33 cellular contexts compared by ENCODE assay signal in the genomic region with DNA sequence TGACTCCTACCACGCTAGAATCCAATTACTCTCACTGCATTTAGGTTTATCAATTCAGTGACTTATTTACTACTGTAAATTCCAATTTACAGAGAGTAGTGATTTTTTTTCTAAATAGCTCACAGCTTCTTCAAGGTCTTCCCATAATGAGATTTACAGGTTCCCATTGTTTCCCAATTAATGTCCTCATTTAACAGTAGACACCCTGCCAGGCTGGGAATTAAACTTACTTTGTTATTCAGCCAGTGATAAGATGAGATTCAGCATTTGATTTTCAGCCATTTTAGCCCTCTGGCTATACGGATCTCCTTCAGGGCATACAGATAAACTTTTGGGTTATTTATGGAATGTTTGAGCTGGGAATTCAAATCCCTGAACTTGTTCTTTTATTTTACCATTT.
"Had no signal": no experiment of that assay in that cellular context is flagged by ENCODE, and none has a peak within 500 bp of the region (broad histone marks: within the 10 kb centered on the region; RNA-seq: fewer than 3 reads in every experiment).

No MANE protein-coding gene starts in this region.

- H3K4me3 Mint-ChIP-seq: activated CD4-positive, alpha-beta memory T cell treated with anti-CD3 and anti-CD28 coated beads for 36 hours; activated CD4-positive, alpha-beta T cell treated with anti-CD3 and anti-CD28 coated beads for 36 hours; activated CD4-positive, alpha-beta T cell treated with anti-CD3 and anti-CD28 coated beads, Interleukin-2, amount 10 ng/mL, durations not matched to agents 24 days and 14 days; activated CD8-positive, alpha-beta memory T cell treated with anti-CD3 and anti-CD28 coated beads, Interleukin-2, amount 10 ng/mL, durations not matched to agents 7 days and 5 days; activated CD8-positive, alpha-beta T cell treated with anti-CD3 and anti-CD28 coated beads, Interleukin-2, amount 10 ng/mL, durations not matched to agents 7 days and 5 days; activated naive CD4-positive, alpha-beta T cell treated with anti-CD3 and anti-CD28 coated beads for 36 hours; activated naive CD4-positive, alpha-beta T cell treated with anti-CD3 and anti-CD28 coated beads, Interleukin-2, amount 50 U/mL, for 24 hours; activated naive CD8-positive, alpha-beta T cell treated with anti-CD3 and anti-CD28 coated beads for 36 hours; activated T-helper 1 cell treated with anti-CD3 and anti-CD28 coated beads, Interleukin-12 subunit alpha, Interleukin-12 subunit beta, Interleukin-2, Interleukin-4 antibody, amounts not matched to agents 30 ng/mL and 10 ng/mL and 1 ng/mL, durations not matched to agents 14 hours and 24 hours and 36 hours; effector memory CD8-positive, alpha-beta T cell; T-helper 17 cell; T-helper 2 cell treated with Interferon-gamma antibody and Interleukin-4, amounts not matched to agents 5 μg/mL and 100 μg/mL, for 36 hours had no signal

- H3K27me3 ChIP-seq: brain microvascular endothelial cell, esophagus squamous epithelium, gastroesophageal sphincter, heart right ventricle had no signal

- H3K27ac Mint-ChIP-seq: activated CD4-positive, alpha-beta memory T cell treated with anti-CD3 and anti-CD28 coated beads for 36 hours; activated CD4-positive, alpha-beta T cell treated with anti-CD3 and anti-CD28 coated beads for 36 hours; activated CD4-positive, alpha-beta T cell treated with anti-CD3 and anti-CD28 coated beads, Interleukin-2, amount 10 ng/mL, durations not matched to agents 24 days and 14 days; activated CD8-positive, alpha-beta memory T cell treated with anti-CD3 and anti-CD28 coated beads, Interleukin-2, amount 10 ng/mL, durations not matched to agents 7 days and 5 days; activated CD8-positive, alpha-beta T cell treated with anti-CD3 and anti-CD28 coated beads, Interleukin-2, amount 10 ng/mL, durations not matched to agents 7 days and 5 days; activated naive CD4-positive, alpha-beta T cell treated with anti-CD3 and anti-CD28 coated beads for 36 hours; activated naive CD4-positive, alpha-beta T cell treated with anti-CD3 and anti-CD28 coated beads, Interleukin-2, amount 50 U/mL, for 24 hours; activated naive CD8-positive, alpha-beta T cell treated with anti-CD3 and anti-CD28 coated beads for 36 hours; activated T-helper 1 cell treated with anti-CD3 and anti-CD28 coated beads, Interleukin-12 subunit alpha, Interleukin-12 subunit beta, Interleukin-2, Interleukin-4 antibody, amounts not matched to agents 30 ng/mL and 10 ng/mL and 1 ng/mL, durations not matched to agents 14 hours and 24 hours and 36 hours; activated T-helper 2 cell treated with anti-CD3 and anti-CD28 coated beads, Interferon-gamma antibody, Interleukin-2, Interleukin-4, amounts not matched to agents 10 μg/mL and 5 μg/mL and 100 μg/mL, durations not matched to agents 14 hours and 24 hours and 36 hours; effector memory CD8-positive, alpha-beta T cell; T-helper 17 cell; T-helper 2 cell treated with Interferon-gamma antibody and Interleukin-4, amounts not matched to agents 5 μg/mL and 100 μg/mL, for 36 hours had no signal

- H3K27ac ChIP-seq: brain microvascular endothelial cell, epithelial cell of prostate, esophagus squamous epithelium, gastroesophageal sphincter, heart right ventricle, WERI-Rb-1 had no signal

- H3K4me1 ChIP-seq: esophagus squamous epithelium, gastroesophageal sphincter, heart right ventricle had no signal

- H3K9me3 ChIP-seq: esophagus squamous epithelium, gastroesophageal sphincter, heart right ventricle had no signal

- H3K36me3 Mint-ChIP-seq: activated CD4-positive, alpha-beta memory T cell treated with anti-CD3 and anti-CD28 coated beads for 36 hours; activated CD8-positive, alpha-beta memory T cell treated with anti-CD3 and anti-CD28 coated beads, Interleukin-2, amount 10 ng/mL, durations not matched to agents 7 days and 5 days; activated naive CD4-positive, alpha-beta T cell treated with anti-CD3 and anti-CD28 coated beads, Interleukin-2, amount 50 U/mL, for 24 hours; activated naive CD8-positive, alpha-beta T cell treated with anti-CD3 and anti-CD28 coated beads for 36 hours had no signal

- H3K9me3 Mint-ChIP-seq: activated CD4-positive, alpha-beta T cell treated with anti-CD3 and anti-CD28 coated beads, Interleukin-2, amount 10 ng/mL, durations not matched to agents 24 days and 14 days; activated naive CD4-positive, alpha-beta T cell treated with anti-CD3 and anti-CD28 coated beads, Interleukin-2, amount 50 U/mL, for 24 hours had no signal

- H3K27me3 Mint-ChIP-seq: activated CD4-positive, alpha-beta memory T cell treated with anti-CD3 and anti-CD28 coated beads for 36 hours; activated CD4-positive, alpha-beta T cell treated with anti-CD3 and anti-CD28 coated beads for 36 hours; activated CD4-positive, alpha-beta T cell treated with anti-CD3 and anti-CD28 coated beads, Interleukin-2, amount 10 ng/mL, durations not matched to agents 24 days and 14 days; activated CD8-positive, alpha-beta memory T cell treated with anti-CD3 and anti-CD28 coated beads, Interleukin-2, amount 10 ng/mL, durations not matched to agents 7 days and 5 days; activated naive CD4-positive, alpha-beta T cell treated with anti-CD3 and anti-CD28 coated beads, Interleukin-2, amount 50 U/mL, for 24 hours; activated naive CD8-positive, alpha-beta T cell treated with anti-CD3 and anti-CD28 coated beads for 36 hours; effector memory CD8-positive, alpha-beta T cell; T-helper 17 cell had no signal

- DNase-seq: activated CD4-positive, alpha-beta memory T cell treated with anti-CD3 and anti-CD28 coated beads for 36 hours; activated CD4-positive, alpha-beta T cell treated with anti-CD3 and anti-CD28 coated beads for 36 hours; activated CD4-positive, alpha-beta T cell treated with anti-CD3 and anti-CD28 coated beads, Interleukin-2, amount 10 ng/mL, durations not matched to agents 24 days and 14 days; activated CD4-positive, CD25-positive, alpha-beta regulatory T cell; activated CD4-positive, CD25-positive, alpha-beta regulatory T cell treated with anti-CD3 and anti-CD28 coated beads, Interleukin-2, amount 50 U/mL, for 72 hours; activated CD8-positive, alpha-beta memory T cell treated with anti-CD3 and anti-CD28 coated beads, Interleukin-2, amount 10 ng/mL, durations not matched to agents 7 days and 5 days; activated CD8-positive, alpha-beta memory T cell treated with anti-CD3 and anti-CD28 coated beads, Interleukin-2, amount 50 U/mL, for 4 hours; activated CD8-positive, alpha-beta T cell treated with anti-CD3 and anti-CD28 coated beads, Interleukin-2, amount 10 ng/mL, durations not matched to agents 7 days and 5 days; activated effector memory CD4-positive, alpha-beta T cell treated with anti-CD3 and anti-CD28 coated beads, Interleukin-2, amount 50 U/mL, for 16 hours; activated naive CD4-positive, alpha-beta T cell treated with anti-CD3 and anti-CD28 coated beads for 36 hours; activated naive CD8-positive, alpha-beta T cell treated with anti-CD3 and anti-CD28 coated beads for 36 hours; activated T-cell treated with anti-CD3 and anti-CD28 coated beads, Interleukin-2, amount 50 U/mL, for 1 hour; activated T-cell treated with anti-CD3 and anti-CD28 coated beads, Interleukin-2, amount 50 U/mL, for 48 hours; anterior cingulate cortex; brain microvascular endothelial cell; caudate nucleus; cortex of kidney; dermis blood vessel endothelial cell; effector CD4-positive, alpha-beta T cell; effector memory CD8-positive, alpha-beta T cell; esophagus squamous epithelium; foreskin melanocyte; heart right ventricle; T-helper 1 cell; T-helper 17 cell; T1000; WERI-Rb-1 had no signal

- ATAC-seq: activated CD4-positive, alpha-beta T cell treated with anti-CD3 and anti-CD28 coated beads for 36 hours; activated CD8-positive, alpha-beta memory T cell treated with anti-CD3 and anti-CD28 coated beads, Interleukin-2, amount 10 ng/mL, durations not matched to agents 7 days and 5 days; activated CD8-positive, alpha-beta T cell treated with anti-CD3 and anti-CD28 coated beads, Interleukin-2, amount 10 ng/mL, durations not matched to agents 7 days and 5 days; effector memory CD8-positive, alpha-beta T cell; gastroesophageal sphincter; heart right ventricle; T-helper 17 cell had no signal

- H3K4me1 Mint-ChIP-seq: activated CD4-positive, alpha-beta T cell treated with anti-CD3 and anti-CD28 coated beads for 36 hours; activated CD4-positive, alpha-beta T cell treated with anti-CD3 and anti-CD28 coated beads, Interleukin-2, amount 10 ng/mL, durations not matched to agents 24 days and 14 days; activated CD8-positive, alpha-beta memory T cell treated with anti-CD3 and anti-CD28 coated beads, Interleukin-2, amount 10 ng/mL, durations not matched to agents 7 days and 5 days; activated naive CD4-positive, alpha-beta T cell treated with anti-CD3 and anti-CD28 coated beads, Interleukin-2, amount 50 U/mL, for 24 hours; activated naive CD8-positive, alpha-beta T cell treated with anti-CD3 and anti-CD28 coated beads for 36 hours; T-helper 17 cell had no signal
